In the genomic region with DNA sequence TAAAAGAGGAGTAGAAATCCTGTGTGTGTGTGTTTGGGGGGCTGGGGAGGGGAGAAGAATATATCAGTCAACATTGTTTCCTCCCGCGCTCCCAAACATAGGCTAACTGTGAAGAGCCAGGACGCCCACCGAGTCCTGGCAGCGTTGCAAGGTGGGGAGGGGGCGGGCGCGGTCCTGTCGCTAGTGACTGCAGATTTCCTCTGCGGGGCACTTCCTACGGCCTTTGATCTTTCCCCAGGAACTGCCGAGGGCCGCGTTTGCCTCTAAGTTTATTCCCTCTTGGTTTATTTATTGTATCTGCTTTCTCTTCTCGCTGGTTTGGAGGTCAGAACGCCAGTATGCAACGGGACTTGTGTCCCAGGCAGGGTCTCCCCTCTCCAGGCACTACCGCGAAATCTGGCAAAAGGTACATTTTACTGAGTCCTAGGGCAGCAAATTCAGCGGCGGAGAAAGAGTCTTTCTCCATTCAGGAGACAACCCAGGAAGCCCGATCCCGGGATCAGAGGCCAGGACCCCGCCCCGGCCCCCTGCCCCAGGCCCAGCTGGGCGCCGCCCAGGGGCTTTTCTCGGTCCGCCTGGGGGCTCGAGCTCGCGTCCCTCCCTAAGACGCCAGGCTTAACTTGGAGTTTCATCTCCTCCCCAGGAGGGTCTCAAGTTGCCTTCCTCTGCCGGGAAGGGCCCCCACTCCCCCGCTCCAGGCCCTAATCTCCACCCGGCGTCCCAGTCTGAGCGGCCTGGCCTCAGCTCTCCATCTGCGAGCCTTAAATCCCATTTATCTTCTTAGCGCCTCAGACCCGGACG, we compare ENCODE assay signal across 12 cellular contexts. TPM values are rescaled to one million over a fixed set of nuclear protein-coding genes. Genes with fewer than 3 reads are reported as not detected.
A peak's percentile ranks its signal among the peaks of the same experiment; 100 is the strongest.
DNase-seq lines count a peak whose midpoint lies in the region; ATAC-seq and TF ChIP-seq lines count a peak whose summit lies in the region.
"Had no signal": no experiment of that assay in that cellular context is flagged by ENCODE, and none has a peak within 500 bp of the region (broad histone marks: within the 10 kb centered on the region; RNA-seq: fewer than 3 reads in every experiment).

No MANE protein-coding gene starts in this region.

- H3K79me2 ChIP-seq in SK-N-SH (ENCODE audit: insufficient read depth) = no peaks in the 10 kb centered on the region

- intact Hi-C loops in Right ventricle myocardium superior (cut with DNase I) (no loop called here), colonic mucosa (cut with DNase I) (no loop called here)

- peaks cover 0 to 16% (median 0%) of the 10 kb centered on the region in 3 donors for H3K36me3 Mint-ChIP-seq in naive thymus-derived CD8-positive, alpha-beta T cell
- no peaks in the 10 kb centered on the region for H3K36me3 Mint-ChIP-seq in type B pancreatic cell

- TF ChIP-seq RAD21 in SK-N-SH (IDR thresholded peaks at IDR 0.05; ENCODE audit: low read length) = no peak

- TF ChIP-seq EP300 in SK-N-SH (IDR thresholded peaks at IDR 0.05; ENCODE audit: borderline replicate concordance in 1 of 2, low read depth in 1 of 2, low read length in 1 of 2) = no peak

- H3K27ac Mint-ChIP-seq in naive thymus-derived CD8-positive, alpha-beta T cell = no peak overlapping the region
- no peak overlapping the region for H3K27ac Mint-ChIP-seq in type B pancreatic cell

- POLR2A ChIA-PET in SK-N-SH (lab: Yijun Ruan, JAX) = no interaction called here
- POLR2A ChIA-PET in naive thymus-derived CD8-positive, alpha-beta T cell (lab: Charles Lee) = no interaction called here

- H3K4me3 Mint-ChIP-seq in naive thymus-derived CD8-positive, alpha-beta T cell = peak overlapping the region in 6 of 10 donors; percentile 24 to 79 (median 55)
- H3K4me3 Mint-ChIP-seq in type B pancreatic cell = peak overlapping the region; percentile 92

- WGBS in SK-N-SH (ENCODE audit: low lambda C conversion rate) = 84% methylated on average over 24 of the region's 42 CpGs

- H3K9ac ChIP-seq in SK-N-SH (no peak overlapping the region), colonic mucosa (ENCODE audit: low read depth in 2 of 2, low read length in 2 of 2) (no peak overlapping the region)

- H3K27me3 ChIP-seq in SK-N-SH (ENCODE audit: insufficient read depth) (peaks cover 49% of the 10 kb centered on the region), colonic mucosa (peaks cover 29% of the 10 kb centered on the region)

- ATAC-seq in SK-N-SH treated with all-trans-retinoic acid at 6 μM for 48 hours (no peak), Right ventricle myocardium superior (ENCODE audit: poor library complexity) (peak; percentile 21)
- ATAC-seq in naive thymus-derived CD8-positive, alpha-beta T cell = no peak

- H3K27ac ChIP-seq in SK-N-SH (ENCODE audit: low read depth in 2 of 2, low read length in 1 of 2) = no peak overlapping the region
- no peak overlapping the region for H3K27ac ChIP-seq in colonic mucosa
- H3K27ac ChIP-seq: 22Rv1, foreskin keratinocyte had no signal

- H3K9me3 Mint-ChIP-seq in naive thymus-derived CD8-positive, alpha-beta T cell = peaks cover 0 to 15% (median 6%) of the 10 kb centered on the region in 9 donors
- H3K9me3 Mint-ChIP-seq in type B pancreatic cell = no peaks in the 10 kb centered on the region

- TF ChIP-seq CTCF in SK-N-SH (IDR thresholded peaks at IDR 0.05) (no peak), type B pancreatic cell (conservative IDR thresholded peaks at IDR 0.05) (no peak), colonic mucosa (IDR thresholded peaks at IDR 0.05) (no peak)

- H3K4me1 ChIP-seq in SK-N-SH (ENCODE audit: control insufficient read depth in 1 of 2, insufficient read depth in 2 of 2, low read depth in 1 of 2, low read length in 1 of 2) (peaks cover 0 to 7% of the 10 kb centered on the region in 2 experiments; a peak in 1 of 4 replicates), colonic mucosa (no peaks in the 10 kb centered on the region)
- H3K4me1 ChIP-seq: foreskin keratinocyte had no signal

- no peak overlapping the region for H2AFZ ChIP-seq in SK-N-SH (ENCODE audit: low read depth)

- CTCF ChIA-PET in SK-N-SH (lab: Yijun Ruan, JAX) = interaction anchor here (1.0 to 2.6 kb wide), 4 partner anchors 8 to 125 kb away, joined by 3 to 19 read pairs (median 6); no protein-coding TSS in a partner anchor

- H3K9me3 ChIP-seq in SK-N-SH (no peaks in the 10 kb centered on the region), colonic mucosa (no peaks in the 10 kb centered on the region)

- peaks cover 43 to 95% (median 62%) of the 10 kb centered on the region in 5 donors for H3K27me3 Mint-ChIP-seq in naive thymus-derived CD8-positive, alpha-beta T cell
- peaks cover 92% of the 10 kb centered on the region for H3K27me3 Mint-ChIP-seq in type B pancreatic cell

- H3K4me2 ChIP-seq in SK-N-SH = no peak overlapping the region

- no peaks in the 10 kb centered on the region for H3K36me3 ChIP-seq in SK-N-SH (replicated peaks in 1 of 2; ENCODE audit: control insufficient read depth in 1 of 2, insufficient read depth in 2 of 2, low read length in 1 of 2)
- no peaks in the 10 kb centered on the region for H3K36me3 ChIP-seq in colonic mucosa

- DNase-seq in SK-N-SH = peak; percentile 36
- no peak for DNase-seq in Right ventricle myocardium superior
- DNase-seq in naive thymus-derived CD8-positive, alpha-beta T cell = no peak
- no peak for DNase-seq in type B pancreatic cell (ENCODE audit: extremely low spot score, unreplicated experiment)
- DNase-seq in kidney tubule cell (ENCODE audit: low spot score) = no peak
- no peak for DNase-seq in colonic mucosa
- DNase-seq in activated CD4-positive, CD25-positive, alpha-beta regulatory T cell treated with anti-CD3 and anti-CD28 coated beads, Interleukin-2, amount 50 U/mL, for 72 hours = no peak
- DNase-seq: cerebellar nuclear complex, foreskin keratinocyte, NCI-H2081 treated with DMSO at 0.1 percent for 48 hours had no signal

- no peaks in the 10 kb centered on the region for H3K9me2 ChIP-seq in SK-N-SH

- H3F3A ChIP-seq in SK-N-SH (replicated peaks; ENCODE audit: insufficient read depth) = no peaks in the 10 kb centered on the region

- no peaks in the 10 kb centered on the region for H4K20me1 ChIP-seq in SK-N-SH (ENCODE audit: insufficient read depth)

- H3K4me3 ChIP-seq in SK-N-SH (ENCODE audit: low read depth in 2 of 2, low read length in 1 of 2) (no peak overlapping the region), colonic mucosa (no peak overlapping the region)

- H3K4me1 Mint-ChIP-seq in naive thymus-derived CD8-positive, alpha-beta T cell = peaks cover 6 to 20% (median 13%) of the 10 kb centered on the region in 4 donors
- H3K4me1 Mint-ChIP-seq in type B pancreatic cell (ENCODE audit: unreplicated experiment) = peaks cover 19% of the 10 kb centered on the region

TF ChIP-seq in SK-N-SH, 30 proteins besides CTCF, POLR2A, EP300 and RAD21 (continues in another document):
- TF ChIP-seq RCOR1 (IDR thresholded peaks at IDR 0.05; ENCODE audit: low read length) (no peak), USF1 (IDR thresholded peaks at IDR 0.05; ENCODE audit: borderline replicate concordance, low read depth) (no peak), NFIC (IDR thresholded peaks at IDR 0.05; ENCODE audit: borderline replicate concordance) (no peak), IRF3 (IDR thresholded peaks at IDR 0.05; ENCODE audit: low read depth, low read length) (no peak), ELF1 (IDR thresholded peaks at IDR 0.05) (no peak)

TF ChIP-seq in SK-N-SH treated with all-trans-retinoic acid at 6 μM for 48 hours, 23 proteins besides CTCF, POLR2A, EP300 and RAD21:
- no peak for TF ChIP-seq CSDC2 (CRISPR knock-in tag; IDR thresholded peaks at IDR 0.05)
- TF ChIP-seq, protein P1, sequence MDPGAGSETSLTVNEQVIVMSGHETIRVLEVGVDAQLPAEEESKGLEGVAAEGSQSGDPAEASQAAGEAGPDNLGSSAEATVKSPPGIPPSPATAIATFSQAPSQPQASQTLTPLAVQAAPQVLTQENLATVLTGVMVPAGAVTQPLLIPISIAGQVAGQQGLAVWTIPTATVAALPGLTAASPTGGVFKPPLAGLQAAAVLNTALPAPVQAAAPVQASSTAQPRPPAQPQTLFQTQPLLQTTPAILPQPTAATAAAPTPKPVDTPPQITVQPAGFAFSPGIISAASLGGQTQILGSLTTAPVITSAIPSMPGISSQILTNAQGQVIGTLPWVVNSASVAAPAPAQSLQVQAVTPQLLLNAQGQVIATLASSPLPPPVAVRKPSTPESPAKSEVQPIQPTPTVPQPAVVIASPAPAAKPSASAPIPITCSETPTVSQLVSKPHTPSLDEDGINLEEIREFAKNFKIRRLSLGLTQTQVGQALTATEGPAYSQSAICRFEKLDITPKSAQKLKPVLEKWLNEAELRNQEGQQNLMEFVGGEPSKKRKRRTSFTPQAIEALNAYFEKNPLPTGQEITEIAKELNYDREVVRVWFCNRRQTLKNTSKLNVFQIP (CRISPR knock-in tag; IDR thresholded peaks at IDR 0.05; ENCODE audit: borderline replicate concordance, low read depth) = no peak
- no peak for TF ChIP-seq ZNF565 (CRISPR knock-in tag; conservative IDR thresholded peaks at IDR 0.05; ENCODE audit: low read depth)

RNA-seq across cellular contexts. Expression of gene EGFLAM, which starts 0.9 kb away (rescaled TPM):
- 0.05 and 0.13 TPM in 2 replicates for polyA plus RNA-seq in SK-N-SH (2012; rRNA removed)
- 0.06 and 0.07 TPM in 2 replicates for polyA plus RNA-seq in SK-N-SH (2012; cell fraction: cytosol; rRNA removed)
- polyA plus RNA-seq in SK-N-SH (2012; cell fraction: nucleus; rRNA removed) = 0.02 TPM in 1 of 2 replicates, not detected in the other
- total RNA-seq in Right ventricle myocardium superior (9.1 TPM), type B pancreatic cell (ENCODE audit: low replicate concordance) (0.43 and 4.8 TPM in 2 replicates), colonic mucosa (1 to 10 TPM in 1 of 2 donors, under 1 TPM in 1; 0.40 to 2.0 TPM)
- total RNA-seq in naive thymus-derived CD8-positive, alpha-beta T cell = not detected
- polyA plus RNA-seq in naive thymus-derived CD8-positive, alpha-beta T cell = not detected
